In genomic region chr9:73900-74525, GRCh38 we compare ENCODE assay signal across 7 cellular contexts. TPM values are rescaled to one million over a fixed set of nuclear protein-coding genes. Genes with fewer than 3 reads are reported as not detected.
DNase-seq lines count a peak whose midpoint lies in the region; ATAC-seq, FAIRE-seq and TF ChIP-seq lines count a peak whose summit lies in the region.
"Not testable (repeated sequence)": the region's sequence is repeated elsewhere in the genome, so short reads cannot be mapped to it uniquely, and the experiment has no call there.

No MANE protein-coding gene starts in this region.

- H3K4me2 ChIP-seq in GM12878 (ENCODE audit: control insufficient read depth, insufficient read depth); neural cell (ENCODE audit: low read length): not testable (repeated sequence)
- H3K4me2 ChIP-seq in keratinocyte (ENCODE audit: control insufficient read depth, extremely low read depth, insufficient read depth, low read depth, low read length): peak overlapping the region; percentile 48
- peak overlapping the region; percentile 89 for H3K4me2 ChIP-seq in smooth muscle cell

- not testable (repeated sequence) for FAIRE-seq in GM12878 (lab: Jason Lieb, UNC); keratinocyte (lab: Jason Lieb, UNC)

- WGBS in GM12878 (ENCODE audit: insufficient coverage, insufficient replicate concordance, low lambda C conversion rate, missing lambda C conversion rate): 21% methylated on average over 13 of the region's 18 CpGs
- WGBS in smooth muscle cell (ENCODE audit: low lambda C conversion rate): 18% methylated on average over 17 of the region's 18 CpGs

- H3K27ac ChIP-seq in GM12878 (ENCODE audit: control insufficient read depth, insufficient read depth); keratinocyte (ENCODE audit: control insufficient read depth, insufficient read depth, low read length); neural cell (ENCODE audit: low read length): not testable (repeated sequence)
- peak overlapping the region; percentile 11 for H3K27ac ChIP-seq in smooth muscle cell (ENCODE audit: low read depth)

- H3K4me3 ChIP-seq in GM12878; keratinocyte (ENCODE audit: control insufficient read depth in 2 of 3, extremely low read depth in 1 of 3, insufficient read depth in 2 of 3, low read depth in 1 of 3, low read length in 3 of 3): not testable (repeated sequence)
- H3K4me3 ChIP-seq in fibroblast of the aortic adventitia (ENCODE audit: low read depth, low read length): peak overlapping the region; percentile 56
- peak overlapping the region; percentile 61 for H3K4me3 ChIP-seq in neural cell (ENCODE audit: low read length)
- H3K4me3 ChIP-seq in smooth muscle cell: peak overlapping the region; percentile 58

- TF ChIP-seq EP300 in GM12878 (IDR thresholded peaks at IDR 0.05; ENCODE audit: borderline replicate concordance in 1 of 2, control insufficient read depth in 1 of 2, low read depth in 2 of 2, low read length in 2 of 2); neural cell (conservative IDR thresholded peaks at IDR 0.05; ENCODE audit: poor library complexity, severe bottlenecking): not testable (repeated sequence)

- H3K9ac ChIP-seq in GM12878 (ENCODE audit: control insufficient read depth, insufficient read depth, low read length); keratinocyte (ENCODE audit: control insufficient read depth, extremely low read depth, insufficient read depth, low read length); neural cell (ENCODE audit: low read length); smooth muscle cell (ENCODE audit: low read depth): not testable (repeated sequence)

- not testable (repeated sequence) for H2AFZ ChIP-seq in GM12878 (ENCODE audit: control insufficient read depth, low read depth, low read length); keratinocyte (ENCODE audit: control insufficient read depth, low read length); neural cell (ENCODE audit: low read depth, low read length)
- H2AFZ ChIP-seq in smooth muscle cell (ENCODE audit: low read depth): peak overlapping the region; percentile 77

- H3K9me1 ChIP-seq in keratinocyte (ENCODE audit: control insufficient read depth, extremely low read depth, insufficient read depth, low read length): not testable (repeated sequence)

- SMC1A ChIA-PET in GM12878 (lab: Charles Lee; ENCODE audit: uncharacterized antibody, unreplicated experiment): not testable (repeated sequence)

- not testable (repeated sequence) for H3K27me3 Mint-ChIP-seq in HFFc6 (ENCODE audit: insufficient read depth)
- H3K27me3 Mint-ChIP-seq in activated CD4-positive, alpha-beta T cell treated with anti-CD3 and anti-CD28 coated beads, Interleukin-2, amount 10 ng/mL, durations not matched to agents 24 days and 14 days: peaks cover 23% of the 10 kb centered on the region

- peak overlapping the region; percentile 82 for H3K4me3 Mint-ChIP-seq in HFFc6
- peak overlapping the region; percentile 70 for H3K4me3 Mint-ChIP-seq in activated CD4-positive, alpha-beta T cell treated with anti-CD3 and anti-CD28 coated beads, Interleukin-2, amount 10 ng/mL, durations not matched to agents 24 days and 14 days

- dilution Hi-C loops in keratinocyte (cut with MboI; ENCODE audit: extremely low pct_ligation_motif_present, low sequenced_read_pairs): not testable (repeated sequence)

- TF ChIP-seq RAD21 in GM12878 (IDR thresholded peaks at IDR 0.05; ENCODE audit: insufficient read depth, low read depth, low read length); neural cell (conservative IDR thresholded peaks at IDR 0.05): not testable (repeated sequence)

- not testable (repeated sequence) for H3K9me3 Mint-ChIP-seq in HFFc6; activated CD4-positive, alpha-beta T cell treated with anti-CD3 and anti-CD28 coated beads, Interleukin-2, amount 10 ng/mL, durations not matched to agents 24 days and 14 days

- not testable (repeated sequence) for H3F3A ChIP-seq in neural cell (ENCODE audit: insufficient read depth, low read length, poor library complexity, severe bottlenecking); smooth muscle cell (ENCODE audit: low read depth)

- peak; percentile 5 for DNase-seq in HFFc6
- not testable (repeated sequence) for DNase-seq in activated CD4-positive, alpha-beta T cell treated with anti-CD3 and anti-CD28 coated beads, Interleukin-2, amount 10 ng/mL, durations not matched to agents 24 days and 14 days; GM12878 (ENCODE audit: low read depth, low spot score); fibroblast of the aortic adventitia (ENCODE audit: low read depth); keratinocyte (ENCODE audit: low read depth, low spot score); smooth muscle cell (lab: John Stamatoyannopoulos, UW; ENCODE audit: unreplicated experiment)

- H3K4me1 Mint-ChIP-seq in HFFc6 (ENCODE audit: low read depth): peaks cover 26% of the 10 kb centered on the region
- H3K4me1 Mint-ChIP-seq in activated CD4-positive, alpha-beta T cell treated with anti-CD3 and anti-CD28 coated beads, Interleukin-2, amount 10 ng/mL, durations not matched to agents 24 days and 14 days: not testable (repeated sequence)

- POLR2A ChIA-PET in GM12878 (lab: Charles Lee): not testable (repeated sequence)

- not testable (repeated sequence) for H3K36me3 ChIP-seq in GM12878 (ENCODE audit: control insufficient read depth in 2 of 2, insufficient read depth in 2 of 2, low read length in 1 of 2); keratinocyte (ENCODE audit: control insufficient read depth in 2 of 2, extremely low read depth in 1 of 2, insufficient read depth in 2 of 2, low read length in 2 of 2); neural cell (ENCODE audit: insufficient read depth, low read length); smooth muscle cell (ENCODE audit: low read depth)

- ATAC-seq in GM12878: peak; percentile 33; the same call in 2 of the 3 replicates

- not testable (repeated sequence) for TF ChIP-seq POLR2A in GM12878 (IDR thresholded peaks at IDR 0.05; ENCODE audit: low read depth, low read length)

- intact Hi-C loops in activated CD4-positive, alpha-beta T cell treated with anti-CD3 and anti-CD28 coated beads, Interleukin-2, amount 10 ng/mL, durations not matched to agents 24 days and 14 days (cut with micrococcal nuclease); GM12878 (cut with micrococcal nuclease; ENCODE audit: unreplicated experiment): not testable (repeated sequence)

- in situ Hi-C loops in GM12878 (cut with MboI): not testable (repeated sequence)

- TF ChIP-seq CTCF in HFFc6 (IDR thresholded peaks at IDR 0.05); GM12878 (IDR thresholded peaks at IDR 0.05 in 2 of 3, conservative IDR thresholded peaks at IDR 0.05 in 1 of 3; ENCODE audit: control insufficient read depth in 2 of 3, extremely low read depth in 1 of 3, insufficient read depth in 1 of 3, low read depth in 3 of 3, low read length in 3 of 3); fibroblast of the aortic adventitia (IDR thresholded peaks at IDR 0.05; ENCODE audit: insufficient read depth, low read length); keratinocyte (optimal IDR thresholded peaks at IDR 0.05 in 1 of 3, IDR thresholded peaks at IDR 0.05 in 1 of 3, conservative IDR thresholded peaks at IDR 0.05 in 1 of 3; ENCODE audit: extremely low read depth in 1 of 3, insufficient read depth in 2 of 3, low read length in 3 of 3); neural cell (IDR thresholded peaks at IDR 0.05; ENCODE audit: poor library complexity, severe bottlenecking); smooth muscle cell (IDR thresholded peaks at IDR 0.05; ENCODE audit: borderline replicate concordance, insufficient read depth, poor library complexity, severe bottlenecking): not testable (repeated sequence)

- H3K27ac Mint-ChIP-seq in HFFc6: peak overlapping the region; percentile 89
- H3K27ac Mint-ChIP-seq in activated CD4-positive, alpha-beta T cell treated with anti-CD3 and anti-CD28 coated beads, Interleukin-2, amount 10 ng/mL, durations not matched to agents 24 days and 14 days: not testable (repeated sequence)

- not testable (repeated sequence) for H3K36me3 Mint-ChIP-seq in HFFc6 (ENCODE audit: low read depth); activated CD4-positive, alpha-beta T cell treated with anti-CD3 and anti-CD28 coated beads, Interleukin-2, amount 10 ng/mL, durations not matched to agents 24 days and 14 days (ENCODE audit: low read depth)

- H3K9me2 ChIP-seq in neural cell (ENCODE audit: insufficient read depth, low read length): not testable (repeated sequence)

- not testable (repeated sequence) for H3K4me1 ChIP-seq in GM12878 (ENCODE audit: control insufficient read depth, insufficient read depth, low read length); keratinocyte (ENCODE audit: control insufficient read depth, extremely low read depth, insufficient read depth, low read length); smooth muscle cell (ENCODE audit: low read depth)

- not testable (repeated sequence) for BruUV-seq in GM12878 (replicated peaks; lab: Mats Ljungman, UMichigan)

- RAD21 ChIA-PET in GM12878 (lab: Charles Lee; ENCODE audit: unreplicated experiment): not testable (repeated sequence)

- not testable (repeated sequence) for H4K20me1 ChIP-seq in GM12878 (ENCODE audit: control insufficient read depth, insufficient read depth); keratinocyte (ENCODE audit: control insufficient read depth, extremely low read depth, insufficient read depth, low read length); neural cell (ENCODE audit: insufficient read depth); smooth muscle cell (ENCODE audit: low read depth)

- not testable (repeated sequence) for H3K27me3 ChIP-seq in GM12878 (replicated peaks in 1 of 2; ENCODE audit: control insufficient read depth in 2 of 2, insufficient read depth in 2 of 2, low read length in 1 of 2); keratinocyte (ENCODE audit: control insufficient read depth, extremely low read depth, insufficient read depth, low read length); smooth muscle cell (ENCODE audit: low read depth)
- peaks cover 14% of the 10 kb centered on the region for H3K27me3 ChIP-seq in neural cell (ENCODE audit: insufficient read depth, low read depth, low read length)

- CTCF ChIA-PET in GM12878 (lab: Yijun Ruan, JAX): not testable (repeated sequence)

- H3K79me2 ChIP-seq in GM12878 (ENCODE audit: control insufficient read depth, insufficient read depth, low read length); keratinocyte (ENCODE audit: control insufficient read depth, insufficient read depth, low read length); neural cell (replicated peaks; ENCODE audit: insufficient read depth, low read length); smooth muscle cell (ENCODE audit: low read depth): not testable (repeated sequence)

- not testable (repeated sequence) for H3K9me3 ChIP-seq in GM12878 (replicated peaks; ENCODE audit: control insufficient read depth, insufficient read depth, low read length); keratinocyte (ENCODE audit: control insufficient read depth, low read depth, low read length); neural cell (ENCODE audit: low read length); smooth muscle cell (replicated peaks; ENCODE audit: low read depth)

RNA-seq across cellular contexts. Expression of gene FOXD4, which starts 44.2 kb away (rescaled TPM):
- 1 to 10 TPM in 1 of 6 experiments, under 1 TPM in 5; 0.34 to 1.1 (median 0.39) TPM for total RNA-seq in HFFc6 (2021; fragmentation: NEBNext Ultra II Directional; extraction: Animal tissue kit (Norgen Biotek cat#: 25700))
- total RNA-seq in activated CD4-positive, alpha-beta T cell treated with anti-CD3 and anti-CD28 coated beads, Interleukin-2, amount 10 ng/mL, durations not matched to agents 24 days and 14 days: not detected in 2 replicates
- 1.7 and 2.0 TPM in 2 replicates for total RNA-seq in GM12878 (2013; cell fraction: nucleolus; rRNA removed)
- 0.34 and 0.54 TPM in 2 replicates for total RNA-seq in GM12878 (2014; rRNA removed)
- total RNA-seq in GM12878 (2014; rRNA removed; fragmentation: Illumina TruSeq; extraction: Trizol): 0.09 and 0.14 TPM in 2 replicates
- 0.24 TPM in 1 of 2 replicates, not detected in the other for total RNA-seq in GM12878 (2021)
- not detected for polyA plus RNA-seq in GM12878 (2011; ENCODE audit: low read depth)
- polyA plus RNA-seq in GM12878 (2011; rRNA removed): 0.22 and 0.26 TPM in 2 replicates
- polyA plus RNA-seq in GM12878 (2011; cell fraction: cytosol; rRNA removed): 0.21 and 0.37 TPM in 2 replicates
- 1.4 and 1.6 TPM in 2 replicates for polyA plus RNA-seq in GM12878 (2011; cell fraction: nucleus; rRNA removed)
- polyA plus RNA-seq in GM12878 (2012): not detected in 2 replicates
- 0.13 TPM in 1 of 2 replicates, not detected in the other for polyA plus RNA-seq in GM12878 (2014; fragmentation: Illumina TruSeq; extraction: Trizol)
- polyA plus RNA-seq in GM12878 (2014; fragmentation: Nextera tagmentation; extraction: Ambion mirVana): not detected
- 0.10 and 0.26 TPM in 2 replicates for polyA plus RNA-seq in GM12878 (2014; rRNA removed)
- under 1 TPM in 1 of 2 experiments, not detected in 1; 0.13 TPM for polyA plus RNA-seq in GM12878 (2016; fragmentation: Nextera tagmentation; extraction: Ambion mirVana)
- polyA minus RNA-seq in GM12878 (2011; rRNA and poly(A)+ RNA removed): 0.44 and 0.62 TPM in 2 replicates
- not detected in 2 replicates for polyA minus RNA-seq in GM12878 (2011; cell fraction: cytosol; rRNA and poly(A)+ RNA removed)
- 1.2 and 2.6 TPM in 2 replicates for polyA minus RNA-seq in GM12878 (2011; cell fraction: nucleus; rRNA and poly(A)+ RNA removed)
- 0.27 TPM in 1 of 2 replicates, not detected in the other for total RNA-seq in fibroblast of the aortic adventitia (ENCODE audit: low replicate concordance)
- polyA plus RNA-seq in keratinocyte: 0.17 to 0.22 TPM (median 0.18 TPM) in 3 replicates
- not detected for polyA plus RNA-seq in keratinocyte (2011; ENCODE audit: low read depth)
- polyA plus RNA-seq in keratinocyte (2011; cell fraction: cytosol; rRNA removed): 0.19 TPM in 2 replicates
- polyA plus RNA-seq in keratinocyte (2011; cell fraction: nucleus; rRNA removed): 0.75 and 1.4 TPM in 2 replicates
- 0.08 and 0.24 TPM in 2 replicates for polyA plus RNA-seq in keratinocyte (2012; ENCODE audit: low replicate concordance)
- polyA minus RNA-seq in keratinocyte: 0.10 to 0.13 TPM in 2 of 3 replicates, not detected in the other
- polyA minus RNA-seq in keratinocyte (2011; cell fraction: cytosol; rRNA and poly(A)+ RNA removed): not detected
- 0.54 and 0.74 TPM in 2 replicates for polyA minus RNA-seq in keratinocyte (2011; cell fraction: nucleus; rRNA and poly(A)+ RNA removed)
- polyA plus RNA-seq in neural cell: 2.3 and 2.5 TPM in 2 replicates
- 2.9 and 3.2 TPM in 2 replicates for polyA minus RNA-seq in neural cell
- 0.31 TPM in 1 of 2 replicates, not detected in the other for total RNA-seq in smooth muscle cell
- polyA plus RNA-seq in smooth muscle cell: 0.18 and 0.23 TPM in 2 replicates

RNA-seq across cellular contexts. Expression of gene WASHC1, which starts 44.8 kb away (rescaled TPM):
- 1 to 10 TPM; 5.8 to 8.9 (median 7.4) TPM for total RNA-seq in HFFc6 (2021; fragmentation: NEBNext Ultra II Directional; extraction: Animal tissue kit (Norgen Biotek cat#: 25700))
- total RNA-seq in activated CD4-positive, alpha-beta T cell treated with anti-CD3 and anti-CD28 coated beads, Interleukin-2, amount 10 ng/mL, durations not matched to agents 24 days and 14 days: 17.9 and 18.2 TPM in 2 replicates
- total RNA-seq in GM12878 (2013; cell fraction: nucleolus; rRNA removed): 4.0 and 5.1 TPM in 2 replicates
- total RNA-seq in GM12878 (2014; rRNA removed): 9.4 and 9.8 TPM in 2 replicates
- 4.3 and 4.9 TPM in 2 replicates for total RNA-seq in GM12878 (2014; rRNA removed; fragmentation: Illumina TruSeq; extraction: Trizol)
- total RNA-seq in GM12878 (2021): 13.3 and 15.5 TPM in 2 replicates
- 4.6 TPM for polyA plus RNA-seq in GM12878 (2011; ENCODE audit: low read depth)
- 4.3 and 11.8 TPM in 2 replicates for polyA plus RNA-seq in GM12878 (2011; rRNA removed)
- polyA plus RNA-seq in GM12878 (2011; cell fraction: cytosol; rRNA removed): 7.7 and 12.4 TPM in 2 replicates
- polyA plus RNA-seq in GM12878 (2011; cell fraction: nucleus; rRNA removed): 91.9 and 97.3 TPM in 2 replicates
- 11.2 and 12.0 TPM in 2 replicates for polyA plus RNA-seq in GM12878 (2012)
- 0.62 and 3.0 TPM in 2 replicates for polyA plus RNA-seq in GM12878 (2014; fragmentation: Illumina TruSeq; extraction: Trizol)
- polyA plus RNA-seq in GM12878 (2014; fragmentation: Nextera tagmentation; extraction: Ambion mirVana): under 1 TPM; 0.19 to 0.71 TPM
- polyA plus RNA-seq in GM12878 (2014; rRNA removed): 11.1 and 14.7 TPM in 2 replicates
- 1 to 10 TPM; 6.0 to 6.9 TPM for polyA plus RNA-seq in GM12878 (2016; fragmentation: Nextera tagmentation; extraction: Ambion mirVana)
- 3.7 and 6.9 TPM in 2 replicates for polyA minus RNA-seq in GM12878 (2011; rRNA and poly(A)+ RNA removed)
- 1.6 and 2.8 TPM in 2 replicates for polyA minus RNA-seq in GM12878 (2011; cell fraction: cytosol; rRNA and poly(A)+ RNA removed)
- polyA minus RNA-seq in GM12878 (2011; cell fraction: nucleus; rRNA and poly(A)+ RNA removed): 5.2 and 7.6 TPM in 2 replicates
- 2.2 and 5.2 TPM in 2 replicates for total RNA-seq in fibroblast of the aortic adventitia (ENCODE audit: low replicate concordance)
- 5.3 to 12.3 TPM (median 7.7 TPM) in 3 replicates for polyA plus RNA-seq in keratinocyte
- polyA plus RNA-seq in keratinocyte (2011; ENCODE audit: low read depth): 7.4 TPM
- 4.1 and 8.6 TPM in 2 replicates for polyA plus RNA-seq in keratinocyte (2011; cell fraction: cytosol; rRNA removed)
- 17.8 and 27.2 TPM in 2 replicates for polyA plus RNA-seq in keratinocyte (2011; cell fraction: nucleus; rRNA removed)
- polyA plus RNA-seq in keratinocyte (2012; ENCODE audit: low replicate concordance): 6.3 and 10.2 TPM in 2 replicates
- 6.2 to 7.8 TPM (median 7.2 TPM) in 3 replicates for polyA minus RNA-seq in keratinocyte
- not detected for polyA minus RNA-seq in keratinocyte (2011; cell fraction: cytosol; rRNA and poly(A)+ RNA removed)
- 4.3 and 5.7 TPM in 2 replicates for polyA minus RNA-seq in keratinocyte (2011; cell fraction: nucleus; rRNA and poly(A)+ RNA removed)
- polyA plus RNA-seq in neural cell: 14.8 and 15.2 TPM in 2 replicates
- polyA minus RNA-seq in neural cell: 5.4 and 5.6 TPM in 2 replicates
- 4.0 and 4.7 TPM in 2 replicates for total RNA-seq in smooth muscle cell
- 9.9 and 10.0 TPM in 2 replicates for polyA plus RNA-seq in smooth muscle cell
